In genomic region chr22:20108757-20109230, GRCh38 we compare ENCODE assay signal across 1 cellular context.
TF ChIP-seq lines count a peak whose summit lies in the region.

No MANE protein-coding gene starts in this region.

TF ChIP-seq in HepG2, 621 proteins besides CTCF, POLR2A, EP300 and RAD21:
- TF ChIP-seq DRAP1 (CRISPR knock-in tag; IDR thresholded peaks at IDR 0.05) = no peak
- TF ChIP-seq PLRG1 (conservative IDR thresholded peaks at IDR 0.05) = no peak
- no peak for TF ChIP-seq NFIB (CRISPR knock-in tag; IDR thresholded peaks at IDR 0.05; ENCODE audit: borderline replicate concordance)
- no peak for TF ChIP-seq ZNF646 (CRISPR knock-in tag; IDR thresholded peaks at IDR 0.05)
- TF ChIP-seq ZFP36L1 (CRISPR knock-in tag; IDR thresholded peaks at IDR 0.05) = no peak
- no peak for TF ChIP-seq KLF11 (CRISPR knock-in tag; IDR thresholded peaks at IDR 0.05)
- TF ChIP-seq, protein P1, sequence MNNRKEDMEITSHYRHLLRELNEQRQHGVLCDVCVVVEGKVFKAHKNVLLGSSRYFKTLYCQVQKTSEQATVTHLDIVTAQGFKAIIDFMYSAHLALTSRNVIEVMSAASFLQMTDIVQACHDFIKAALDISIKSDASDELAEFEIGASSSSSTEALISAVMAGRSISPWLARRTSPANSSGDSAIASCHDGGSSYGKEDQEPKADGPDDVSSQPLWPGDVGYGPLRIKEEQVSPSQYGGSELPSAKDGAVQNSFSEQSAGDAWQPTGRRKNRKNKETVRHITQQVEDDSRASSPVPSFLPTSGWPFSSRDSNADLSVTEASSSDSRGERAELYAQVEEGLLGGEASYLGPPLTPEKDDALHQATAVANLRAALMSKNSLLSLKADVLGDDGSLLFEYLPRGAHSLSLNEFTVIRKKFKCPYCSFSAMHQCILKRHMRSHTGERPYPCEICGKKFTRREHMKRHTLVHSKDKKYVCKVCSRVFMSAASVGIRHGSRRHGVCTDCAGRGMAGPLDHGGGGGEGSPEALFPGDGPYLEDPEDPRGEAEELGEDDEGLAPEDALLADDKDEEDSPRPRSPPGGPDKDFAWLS (CRISPR knock-in tag; IDR thresholded peaks at IDR 0.05; ENCODE audit: borderline replicate concordance) = no peak
- TF ChIP-seq NR2F2 (IDR thresholded peaks at IDR 0.05; ENCODE audit: borderline replicate concordance, low read depth) = no peak
- TF ChIP-seq IKZF1 (IDR thresholded peaks at IDR 0.05) = no peak
- TF ChIP-seq ZNF431 (CRISPR knock-in tag; IDR thresholded peaks at IDR 0.05; ENCODE audit: borderline replicate concordance, low read depth) = no peak
- TF ChIP-seq, protein P2, sequence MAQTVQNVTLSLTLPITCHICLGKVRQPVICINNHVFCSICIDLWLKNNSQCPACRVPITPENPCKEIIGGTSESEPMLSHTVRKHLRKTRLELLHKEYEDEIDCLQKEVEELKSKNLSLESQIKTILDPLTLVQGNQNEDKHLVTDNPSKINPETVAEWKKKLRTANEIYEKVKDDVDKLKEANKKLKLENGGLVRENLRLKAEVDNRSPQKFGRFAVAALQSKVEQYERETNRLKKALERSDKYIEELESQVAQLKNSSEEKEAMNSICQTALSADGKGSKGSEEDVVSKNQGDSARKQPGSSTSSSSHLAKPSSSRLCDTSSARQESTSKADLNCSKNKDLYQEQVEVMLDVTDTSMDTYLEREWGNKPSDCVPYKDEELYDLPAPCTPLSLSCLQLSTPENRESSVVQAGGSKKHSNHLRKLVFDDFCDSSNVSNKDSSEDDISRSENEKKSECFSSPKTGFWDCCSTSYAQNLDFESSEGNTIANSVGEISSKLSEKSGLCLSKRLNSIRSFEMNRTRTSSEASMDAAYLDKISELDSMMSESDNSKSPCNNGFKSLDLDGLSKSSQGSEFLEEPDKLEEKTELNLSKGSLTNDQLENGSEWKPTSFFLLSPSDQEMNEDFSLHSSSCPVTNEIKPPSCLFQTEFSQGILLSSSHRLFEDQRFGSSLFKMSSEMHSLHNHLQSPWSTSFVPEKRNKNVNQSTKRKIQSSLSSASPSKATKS (CRISPR knock-in tag; IDR thresholded peaks at IDR 0.05) = no peak
